1 cellular context compared by ENCODE assay signal in the genomic region with DNA sequence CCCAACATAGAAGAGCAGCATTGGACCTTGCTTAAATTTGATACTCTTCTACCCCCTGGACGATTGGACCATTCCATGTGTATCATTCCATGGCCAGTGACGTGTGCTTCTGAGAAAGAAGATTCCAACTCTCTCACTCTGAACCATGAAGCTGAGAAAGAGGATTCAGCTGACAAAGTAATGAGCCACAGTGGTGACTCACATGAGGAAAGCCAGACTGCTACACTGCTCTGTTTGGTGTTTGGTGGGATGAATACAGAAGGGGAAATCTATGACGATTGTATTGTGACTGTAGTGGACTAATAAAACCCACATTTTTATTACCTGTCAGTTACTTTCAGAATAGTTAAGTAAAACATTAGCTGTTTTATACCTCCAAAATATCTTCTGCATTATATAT.
TF ChIP-seq lines count a peak whose summit lies in the region.

No MANE protein-coding gene starts in this region.

TF ChIP-seq in HepG2, 621 proteins besides CTCF, POLR2A, EP300 and RAD21:
- TF ChIP-seq, protein P1, sequence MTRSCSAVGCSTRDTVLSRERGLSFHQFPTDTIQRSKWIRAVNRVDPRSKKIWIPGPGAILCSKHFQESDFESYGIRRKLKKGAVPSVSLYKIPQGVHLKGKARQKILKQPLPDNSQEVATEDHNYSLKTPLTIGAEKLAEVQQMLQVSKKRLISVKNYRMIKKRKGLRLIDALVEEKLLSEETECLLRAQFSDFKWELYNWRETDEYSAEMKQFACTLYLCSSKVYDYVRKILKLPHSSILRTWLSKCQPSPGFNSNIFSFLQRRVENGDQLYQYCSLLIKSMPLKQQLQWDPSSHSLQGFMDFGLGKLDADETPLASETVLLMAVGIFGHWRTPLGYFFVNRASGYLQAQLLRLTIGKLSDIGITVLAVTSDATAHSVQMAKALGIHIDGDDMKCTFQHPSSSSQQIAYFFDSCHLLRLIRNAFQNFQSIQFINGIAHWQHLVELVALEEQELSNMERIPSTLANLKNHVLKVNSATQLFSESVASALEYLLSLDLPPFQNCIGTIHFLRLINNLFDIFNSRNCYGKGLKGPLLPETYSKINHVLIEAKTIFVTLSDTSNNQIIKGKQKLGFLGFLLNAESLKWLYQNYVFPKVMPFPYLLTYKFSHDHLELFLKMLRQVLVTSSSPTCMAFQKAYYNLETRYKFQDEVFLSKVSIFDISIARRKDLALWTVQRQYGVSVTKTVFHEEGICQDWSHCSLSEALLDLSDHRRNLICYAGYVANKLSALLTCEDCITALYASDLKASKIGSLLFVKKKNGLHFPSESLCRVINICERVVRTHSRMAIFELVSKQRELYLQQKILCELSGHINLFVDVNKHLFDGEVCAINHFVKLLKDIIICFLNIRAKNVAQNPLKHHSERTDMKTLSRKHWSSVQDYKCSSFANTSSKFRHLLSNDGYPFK (CRISPR knock-in tag; IDR thresholded peaks at IDR 0.05; ENCODE audit: borderline replicate concordance) = no peak
- TF ChIP-seq ZKSCAN5 (CRISPR knock-in tag; IDR thresholded peaks at IDR 0.05) (no peak), ZNF691 (CRISPR knock-in tag; IDR thresholded peaks at IDR 0.05; ENCODE audit: borderline replicate concordance, low read depth) (no peak), IRF1 (CRISPR knock-in tag; IDR thresholded peaks at IDR 0.05; ENCODE audit: low read depth) (no peak), FOXK2 (IDR thresholded peaks at IDR 0.05) (no peak), ZNF710 (CRISPR knock-in tag; IDR thresholded peaks at IDR 0.05; ENCODE audit: borderline replicate concordance) (no peak), ARHGAP35 (CRISPR knock-in tag; IDR thresholded peaks at IDR 0.05; ENCODE audit: borderline replicate concordance) (no peak), TP53 (CRISPR knock-in tag; conservative IDR thresholded peaks at IDR 0.05) (no peak), ZNF12 (CRISPR knock-in tag; IDR thresholded peaks at IDR 0.05) (no peak), ZNF614 (CRISPR knock-in tag; IDR thresholded peaks at IDR 0.05; ENCODE audit: borderline replicate concordance) (no peak), GMEB1 (CRISPR knock-in tag; IDR thresholded peaks at IDR 0.05; ENCODE audit: borderline replicate concordance) (no peak), MEIS2 (CRISPR knock-in tag; IDR thresholded peaks at IDR 0.05) (no peak), KLF12 (CRISPR knock-in tag; IDR thresholded peaks at IDR 0.05; ENCODE audit: borderline replicate concordance) (no peak), ZNF839 (CRISPR knock-in tag; IDR thresholded peaks at IDR 0.05; ENCODE audit: borderline replicate concordance) (no peak)
